5 cellular contexts compared by ENCODE assay signal in genomic region chr19:15018836-15019235, GRCh38. TPM values are rescaled to one million over a fixed set of nuclear protein-coding genes. Genes with fewer than 3 reads are reported as not detected.
"Had no signal": no experiment of that assay in that cellular context is flagged by ENCODE, and none has a peak within 500 bp of the region (broad histone marks: within the 10 kb centered on the region; RNA-seq: fewer than 3 reads in every experiment).

No MANE protein-coding gene starts in this region.

RNA-seq across cellular contexts. Expression of gene CASP14, which starts 30.4 kb away (rescaled TPM):
- polyA plus RNA-seq: endothelial cell of umbilical vein, fibroblast of lung, heart left ventricle, heart right ventricle had no signal

RNA-seq across cellular contexts. Expression of gene SLC1A6, which starts 39.2 kb away (rescaled TPM):
- polyA plus RNA-seq: endothelial cell of umbilical vein, fibroblast of lung, foreskin keratinocyte, heart left ventricle, heart right ventricle had no signal
